ENCODE assay signal across 2 cellular contexts in genomic region chr11:117009905-117010605, GRCh38.
TF ChIP-seq lines count a peak whose summit lies in the region.

No MANE protein-coding gene starts in this region.

TF ChIP-seq in GM23338, 12 proteins besides CTCF, POLR2A, EP300 and RAD21 (continued from another document):
- TF ChIP-seq REST (IDR thresholded peaks at IDR 0.05; ENCODE audit: unreplicated experiment) (no peak), ZNF331 (CRISPR knock-in tag; IDR thresholded peaks at IDR 0.05; ENCODE audit: low read depth) (no peak), EZH2phosphoT487 (IDR thresholded peaks at IDR 0.05; ENCODE audit: unreplicated experiment) (no peak)

TF ChIP-seq in WTC11, 78 proteins besides CTCF, POLR2A, EP300 and RAD21 (continued from another document):
- no peak for TF ChIP-seq ZMAT4 (CRISPR knock-in tag; IDR thresholded peaks at IDR 0.05)
- TF ChIP-seq, protein P1, sequence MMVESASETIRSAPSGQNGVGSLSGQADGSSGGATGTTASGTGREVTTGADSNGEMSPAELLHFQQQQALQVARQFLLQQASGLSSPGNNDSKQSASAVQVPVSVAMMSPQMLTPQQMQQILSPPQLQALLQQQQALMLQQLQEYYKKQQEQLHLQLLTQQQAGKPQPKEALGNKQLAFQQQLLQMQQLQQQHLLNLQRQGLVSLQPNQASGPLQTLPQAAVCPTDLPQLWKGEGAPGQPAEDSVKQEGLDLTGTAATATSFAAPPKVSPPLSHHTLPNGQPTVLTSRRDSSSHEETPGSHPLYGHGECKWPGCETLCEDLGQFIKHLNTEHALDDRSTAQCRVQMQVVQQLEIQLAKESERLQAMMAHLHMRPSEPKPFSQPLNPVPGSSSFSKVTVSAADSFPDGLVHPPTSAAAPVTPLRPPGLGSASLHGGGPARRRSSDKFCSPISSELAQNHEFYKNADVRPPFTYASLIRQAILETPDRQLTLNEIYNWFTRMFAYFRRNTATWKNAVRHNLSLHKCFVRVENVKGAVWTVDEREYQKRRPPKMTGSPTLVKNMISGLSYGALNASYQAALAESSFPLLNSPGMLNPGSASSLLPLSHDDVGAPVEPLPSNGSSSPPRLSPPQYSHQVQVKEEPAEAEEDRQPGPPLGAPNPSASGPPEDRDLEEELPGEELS (CRISPR knock-in tag; IDR thresholded peaks at IDR 0.05): no peak
- TF ChIP-seq IRF2 (CRISPR knock-in tag; IDR thresholded peaks at IDR 0.05; ENCODE audit: borderline replicate concordance, low read depth): no peak
- no peak for TF ChIP-seq SMAD3 (CRISPR knock-in tag; IDR thresholded peaks at IDR 0.05; ENCODE audit: borderline replicate concordance)
